In the genomic region with DNA sequence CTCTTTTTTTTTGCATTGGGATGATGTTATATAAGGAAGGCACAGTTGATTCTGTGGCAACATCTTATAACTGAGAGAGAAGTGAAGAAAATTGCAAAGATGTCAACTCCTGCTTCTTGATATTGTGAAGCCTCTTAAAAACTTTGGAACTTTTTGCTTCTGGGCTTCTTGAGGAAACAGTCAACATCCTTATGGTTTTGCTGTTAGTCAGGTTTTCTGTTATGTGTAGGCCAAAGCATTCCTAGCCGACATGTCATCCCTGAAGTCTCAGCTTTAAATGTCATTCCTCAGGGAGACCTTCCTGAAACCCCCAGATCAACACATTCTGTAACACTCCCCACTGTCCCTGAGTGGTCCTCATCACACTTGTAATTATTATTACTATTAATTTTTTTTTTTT, we compare ENCODE assay signal across 2 cellular contexts.
TF ChIP-seq lines count a peak whose summit lies in the region.

No MANE protein-coding gene starts in this region.

TF ChIP-seq in SK-N-SH, 30 proteins besides CTCF, POLR2A, EP300 and RAD21 (continued from another document):
- TF ChIP-seq TEAD4 (IDR thresholded peaks at IDR 0.05; ENCODE audit: borderline replicate concordance, insufficient read depth) (no peak), RXRA (IDR thresholded peaks at IDR 0.05; ENCODE audit: borderline replicate concordance, low read depth) (no peak)

TF ChIP-seq in SK-N-SH treated with all-trans-retinoic acid at 6 μM for 48 hours, 23 proteins besides CTCF, POLR2A, EP300 and RAD21 (continued from another document):
- TF ChIP-seq TCF4 (CRISPR knock-in tag; IDR thresholded peaks at IDR 0.05; ENCODE audit: borderline replicate concordance) = no peak
- no peak for TF ChIP-seq ZNF565 (CRISPR knock-in tag; conservative IDR thresholded peaks at IDR 0.05; ENCODE audit: low read depth)
- TF ChIP-seq ESRRG (CRISPR knock-in tag; IDR thresholded peaks at IDR 0.05) = no peak
- no peak for TF ChIP-seq ARNTL (CRISPR knock-in tag; IDR thresholded peaks at IDR 0.05; ENCODE audit: borderline replicate concordance, low read depth)
- TF ChIP-seq ZNF8 (CRISPR knock-in tag; IDR thresholded peaks at IDR 0.05) = no peak
- TF ChIP-seq GLIS3 (CRISPR knock-in tag; IDR thresholded peaks at IDR 0.05) = no peak
- no peak for TF ChIP-seq ZC3H10 (CRISPR knock-in tag; IDR thresholded peaks at IDR 0.05)
- TF ChIP-seq, protein P1, sequence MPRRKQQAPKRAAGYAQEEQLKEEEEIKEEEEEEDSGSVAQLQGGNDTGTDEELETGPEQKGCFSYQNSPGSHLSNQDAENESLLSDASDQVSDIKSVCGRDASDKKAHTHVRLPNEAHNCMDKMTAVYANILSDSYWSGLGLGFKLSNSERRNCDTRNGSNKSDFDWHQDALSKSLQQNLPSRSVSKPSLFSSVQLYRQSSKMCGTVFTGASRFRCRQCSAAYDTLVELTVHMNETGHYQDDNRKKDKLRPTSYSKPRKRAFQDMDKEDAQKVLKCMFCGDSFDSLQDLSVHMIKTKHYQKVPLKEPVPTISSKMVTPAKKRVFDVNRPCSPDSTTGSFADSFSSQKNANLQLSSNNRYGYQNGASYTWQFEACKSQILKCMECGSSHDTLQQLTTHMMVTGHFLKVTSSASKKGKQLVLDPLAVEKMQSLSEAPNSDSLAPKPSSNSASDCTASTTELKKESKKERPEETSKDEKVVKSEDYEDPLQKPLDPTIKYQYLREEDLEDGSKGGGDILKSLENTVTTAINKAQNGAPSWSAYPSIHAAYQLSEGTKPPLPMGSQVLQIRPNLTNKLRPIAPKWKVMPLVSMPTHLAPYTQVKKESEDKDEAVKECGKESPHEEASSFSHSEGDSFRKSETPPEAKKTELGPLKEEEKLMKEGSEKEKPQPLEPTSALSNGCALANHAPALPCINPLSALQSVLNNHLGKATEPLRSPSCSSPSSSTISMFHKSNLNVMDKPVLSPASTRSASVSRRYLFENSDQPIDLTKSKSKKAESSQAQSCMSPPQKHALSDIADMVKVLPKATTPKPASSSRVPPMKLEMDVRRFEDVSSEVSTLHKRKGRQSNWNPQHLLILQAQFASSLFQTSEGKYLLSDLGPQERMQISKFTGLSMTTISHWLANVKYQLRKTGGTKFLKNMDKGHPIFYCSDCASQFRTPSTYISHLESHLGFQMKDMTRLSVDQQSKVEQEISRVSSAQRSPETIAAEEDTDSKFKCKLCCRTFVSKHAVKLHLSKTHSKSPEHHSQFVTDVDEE (CRISPR knock-in tag; IDR thresholded peaks at IDR 0.05) = no peak
- no peak for TF ChIP-seq ZNF70 (CRISPR knock-in tag; IDR thresholded peaks at IDR 0.05)
- no peak for TF ChIP-seq ZFP30 (CRISPR knock-in tag; IDR thresholded peaks at IDR 0.05)
- TF ChIP-seq SNAI2 (CRISPR knock-in tag; IDR thresholded peaks at IDR 0.05) = no peak
- TF ChIP-seq TOX (CRISPR knock-in tag; IDR thresholded peaks at IDR 0.05; ENCODE audit: borderline replicate concordance) = no peak
- no peak for TF ChIP-seq OSR1 (CRISPR knock-in tag; IDR thresholded peaks at IDR 0.05)
